ENCODE assay signal across 18 cellular contexts in genomic region chr21:28063241-28063640, GRCh38.
"Had no signal": no experiment of that assay in that cellular context is flagged by ENCODE, and none has a peak within 500 bp of the region (broad histone marks: within the 10 kb centered on the region; RNA-seq: fewer than 3 reads in every experiment).

No MANE protein-coding gene starts in this region.

- H3K9me3 ChIP-seq: SJSA1 had no signal

- H3K27ac ChIP-seq: RWPE1, SJSA1, SK-N-MC had no signal

- H3K36me3 ChIP-seq: SJSA1 had no signal

- H3K27me3 ChIP-seq: SJSA1 had no signal

- DNase-seq: KBM-7; NCI-H1092; NCI-H1105 treated with DMSO at 0.1 percent for 48 hours; NCI-H1417 treated with DMSO at 0.1 percent for 48 hours; NCI-H146; NCI-H1694 treated with DMSO at 0.1 percent for 48 hours; NCI-H1930; NCI-H2081; NCI-H2107; NCI-H2227 treated with DMSO at 0.1 percent for 48 hours; NCI-H524; NCI-H748 treated with DMSO at 0.1 percent for 48 hours; NK-92 treated with Interleukin-12 subunit alpha and Interleukin-12 subunit beta, amount 100 ng/mL, for 24 hours; OCI-M1; SHP77 treated with DMSO at 0.1 percent for 48 hours had no signal

- H3K4me3 ChIP-seq: SJSA1, SK-N-MC had no signal

- H3K4me1 ChIP-seq: SJSA1 had no signal
